ENCODE assay signal across 31 cellular contexts in genomic region chr3:158652463-158652862, GRCh38. TPM values are rescaled to one million over a fixed set of nuclear protein-coding genes. Genes with fewer than 3 reads are reported as not detected.
"Had no signal": no experiment of that assay in that cellular context is flagged by ENCODE, and none has a peak within 500 bp of the region (broad histone marks: within the 10 kb centered on the region; RNA-seq: fewer than 3 reads in every experiment).

No MANE protein-coding gene starts in this region.

- DNase-seq: activated CD4-positive, alpha-beta T cell treated with anti-CD3 and anti-CD28 coated beads for 1 hour; activated CD4-positive, alpha-beta T cell treated with anti-CD3 and anti-CD28 coated beads for 48 hours; activated CD4-positive, alpha-beta T cell treated with anti-CD3 and anti-CD28 coated beads, Interleukin-2, amount 50 U/mL, for 4 hours; activated CD4-positive, CD25-positive, alpha-beta regulatory T cell; activated CD8-positive, alpha-beta T cell treated with anti-CD3 and anti-CD28 coated beads, Interleukin-2, amount 10 ng/mL, durations not matched to agents 7 days and 5 days; activated gamma-delta T cell; activated naive CD4-positive, alpha-beta T cell treated with Interleukin-2 at 50 U/mL for 16 hours; activated T-cell treated with anti-CD3 and anti-CD28 coated beads, Interleukin-2, amount 50 U/mL, for 24 hours; adrenal gland; aorta; brain microvascular endothelial cell; central memory CD4-positive, alpha-beta T cell; Kasumi-1; KBM-7; MM.1S; MV-4-11; NCI-H1092; NCI-H1436 treated with DMSO at 0.1 percent for 48 hours; NCI-H1694 treated with DMSO at 0.1 percent for 48 hours; NCI-H2029; NCI-H345; NCI-H524 treated with DMSO at 0.1 percent for 48 hours; PC-9; Right ventricle myocardium superior; SW 1271; T-helper 1 cell; T-helper 2 cell; T-helper 9 cell; WERI-Rb-1 had no signal

- H3K4me3 ChIP-seq: adrenal gland, PC-9 had no signal

- ATAC-seq: activated CD8-positive, alpha-beta T cell treated with anti-CD3 and anti-CD28 coated beads, Interleukin-2, amount 10 ng/mL, durations not matched to agents 7 days and 5 days; activated naive CD4-positive, alpha-beta T cell treated with anti-CD3 and anti-CD28 coated beads, Interleukin-2, amount 50 U/mL, for 72 hours had no signal

- H3K27me3 Mint-ChIP-seq: activated T-cell treated with anti-CD3 and anti-CD28 coated beads, Interleukin-2, amount 50 U/mL, for 24 hours had no signal

- H3K4me3 Mint-ChIP-seq: activated CD8-positive, alpha-beta T cell treated with anti-CD3 and anti-CD28 coated beads, Interleukin-2, amount 10 ng/mL, durations not matched to agents 7 days and 5 days; activated T-cell treated with anti-CD3 and anti-CD28 coated beads, Interleukin-2, amount 50 U/mL, for 24 hours had no signal

- H2AFZ ChIP-seq: PC-9 had no signal

- H3K27ac ChIP-seq: brain microvascular endothelial cell, PC-9, WERI-Rb-1 had no signal

- H3K9me3 Mint-ChIP-seq: activated naive CD4-positive, alpha-beta T cell treated with anti-CD3 and anti-CD28 coated beads, Interleukin-2, amount 50 U/mL, for 72 hours; activated T-cell treated with anti-CD3 and anti-CD28 coated beads, Interleukin-2, amount 50 U/mL, for 24 hours; activated T-helper 2 cell treated with anti-CD3 and anti-CD28 coated beads, Interferon-gamma antibody, Interleukin-2, Interleukin-4, amounts not matched to agents 10 μg/mL and 5 μg/mL and 100 μg/mL, durations not matched to agents 14 hours and 24 hours and 36 hours had no signal

- H3K9me3 ChIP-seq: adrenal gland had no signal

- H3K4me2 ChIP-seq: PC-9 had no signal

- H3K27ac Mint-ChIP-seq: activated CD8-positive, alpha-beta T cell treated with anti-CD3 and anti-CD28 coated beads, Interleukin-2, amount 10 ng/mL, durations not matched to agents 7 days and 5 days; activated T-cell treated with anti-CD3 and anti-CD28 coated beads, Interleukin-2, amount 50 U/mL, for 24 hours; activated T-helper 2 cell treated with anti-CD3 and anti-CD28 coated beads, Interferon-gamma antibody, Interleukin-2, Interleukin-4, amounts not matched to agents 10 μg/mL and 5 μg/mL and 100 μg/mL, durations not matched to agents 14 hours and 24 hours and 36 hours had no signal

- H3K27me3 ChIP-seq: adrenal gland, brain microvascular endothelial cell had no signal

RNA-seq across cellular contexts. Expression of gene LXN, which starts 20.0 kb away (rescaled TPM):
- total RNA-seq: PC-9 had no signal
